ENCODE assay signal across 1 cellular context in the genomic region with DNA sequence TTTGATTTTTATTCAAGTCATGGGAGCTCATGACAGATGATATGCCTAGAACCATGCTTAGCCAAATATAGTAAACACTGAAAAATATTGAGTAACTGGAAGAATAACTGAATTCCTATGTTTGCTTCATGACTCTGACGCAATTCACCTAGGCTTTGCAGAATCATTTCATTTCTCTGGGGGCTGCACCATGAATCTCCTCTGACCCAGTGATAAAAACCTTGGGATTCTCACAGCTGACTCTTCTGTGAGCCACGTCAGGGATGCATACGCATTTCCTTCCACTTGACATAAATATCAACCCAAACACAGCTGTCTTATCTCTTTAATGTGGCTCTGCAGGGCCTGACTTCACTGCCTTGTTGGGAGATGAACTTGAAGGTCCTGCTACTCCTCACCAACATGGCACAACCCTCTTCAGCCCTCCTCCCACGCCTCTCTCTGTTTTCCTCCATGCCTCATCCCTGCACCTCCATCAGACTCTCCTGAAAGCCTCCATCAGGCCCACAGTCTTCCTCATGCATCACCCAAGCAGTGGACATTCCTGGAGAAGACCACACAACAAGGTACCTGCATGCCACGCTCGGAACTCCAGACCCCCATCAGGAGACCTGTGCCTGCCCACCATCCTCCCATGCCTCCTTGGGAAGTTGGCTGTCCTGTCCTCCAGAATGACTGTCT.
A peak's percentile ranks its signal among the peaks of the same experiment; 100 is the strongest.
TF ChIP-seq lines count a peak whose summit lies in the region.

No MANE protein-coding gene starts in this region.

TF ChIP-seq in IMR-90, 13 proteins besides CTCF, POLR2A, EP300 and RAD21:
- TF ChIP-seq NFE2L2 (IDR thresholded peaks at IDR 0.05; ENCODE audit: low read depth, low read length): peak; percentile 70
- TF ChIP-seq CEBPB (IDR thresholded peaks at IDR 0.05; ENCODE audit: low read depth, low read length): peak; percentile 97
- 0 out of 2 replicates have a peak, but pooled peaks have one; percentile 68 for TF ChIP-seq CHD1 (IDR thresholded peaks at IDR 0.05; ENCODE audit: low read depth, low read length)
- TF ChIP-seq, protein P1, sequence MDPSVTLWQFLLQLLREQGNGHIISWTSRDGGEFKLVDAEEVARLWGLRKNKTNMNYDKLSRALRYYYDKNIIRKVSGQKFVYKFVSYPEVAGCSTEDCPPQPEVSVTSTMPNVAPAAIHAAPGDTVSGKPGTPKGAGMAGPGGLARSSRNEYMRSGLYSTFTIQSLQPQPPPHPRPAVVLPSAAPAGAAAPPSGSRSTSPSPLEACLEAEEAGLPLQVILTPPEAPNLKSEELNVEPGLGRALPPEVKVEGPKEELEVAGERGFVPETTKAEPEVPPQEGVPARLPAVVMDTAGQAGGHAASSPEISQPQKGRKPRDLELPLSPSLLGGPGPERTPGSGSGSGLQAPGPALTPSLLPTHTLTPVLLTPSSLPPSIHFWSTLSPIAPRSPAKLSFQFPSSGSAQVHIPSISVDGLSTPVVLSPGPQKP (IDR thresholded peaks at IDR 0.05; ENCODE audit: borderline replicate concordance, low read depth, low read length): no peak
- TF ChIP-seq SMC3 (IDR thresholded peaks at IDR 0.05; ENCODE audit: low read depth, low read length): 0 out of 2 replicates have a peak, but pooled peaks have one; percentile 2
- TF ChIP-seq MXI1 (IDR thresholded peaks at IDR 0.05; ENCODE audit: borderline replicate concordance, low read depth, low read length): 0 out of 2 replicates have a peak, but pooled peaks have one; percentile 18
- peak; percentile 10; the same call in 1 of the 2 replicates for TF ChIP-seq MAZ (IDR thresholded peaks at IDR 0.05; ENCODE audit: borderline replicate concordance, low read depth, low read length)
- peak; percentile 46; the same call in 1 of the 2 replicates for TF ChIP-seq FOS (IDR thresholded peaks at IDR 0.05; ENCODE audit: low read depth, low read length)
- TF ChIP-seq RCOR1 (IDR thresholded peaks at IDR 0.05; ENCODE audit: insufficient replicate concordance, low read length): no peak
TF ChIP-seq in IMR-90: peak in this region for 7.
